In the genomic region with DNA sequence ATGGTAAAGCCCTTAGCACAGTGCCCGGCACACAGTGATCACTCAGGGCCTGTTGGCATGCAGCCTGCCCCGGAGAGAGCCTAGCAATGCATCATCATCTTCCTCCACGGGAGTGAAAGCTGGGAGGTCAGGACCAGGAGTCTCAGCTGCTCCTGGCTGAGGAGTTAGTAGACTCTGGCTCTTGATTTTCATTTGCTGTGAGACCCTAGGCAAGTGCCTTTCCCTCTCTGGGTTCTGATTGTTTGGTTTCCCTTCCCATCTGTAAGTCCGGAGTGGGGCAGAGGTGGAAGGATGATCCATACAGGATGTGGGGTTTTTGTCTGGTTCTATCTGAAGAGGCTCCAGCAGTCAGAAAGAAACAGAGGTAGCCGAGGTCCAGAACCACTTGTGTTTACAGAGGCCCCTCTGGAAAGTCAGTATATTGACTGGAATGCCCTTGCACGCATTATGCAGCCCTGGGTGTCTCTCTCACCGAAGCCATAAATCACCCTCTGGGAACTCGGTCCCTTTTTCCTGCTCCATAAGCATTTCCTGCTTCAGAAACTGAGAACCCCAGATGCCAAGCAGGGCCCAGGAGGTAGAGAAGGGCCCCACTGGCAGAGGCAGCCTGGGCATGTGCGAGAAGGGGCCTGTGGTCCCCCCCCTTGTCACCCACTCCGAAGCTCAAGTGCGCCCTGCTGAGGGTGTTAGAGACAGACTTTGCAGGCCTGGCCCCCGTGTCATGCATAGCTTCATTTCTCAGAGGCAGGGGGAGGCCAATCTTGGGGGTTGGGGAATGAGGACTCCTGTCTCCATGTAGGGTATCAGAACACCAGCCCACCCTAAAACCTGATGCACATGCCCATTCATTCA, we compare ENCODE assay signal across 2 cellular contexts.
TF ChIP-seq lines count a peak whose summit lies in the region.

No MANE protein-coding gene starts in this region.

TF ChIP-seq in SK-N-SH, 30 proteins besides CTCF, POLR2A, EP300 and RAD21:
- TF ChIP-seq, protein P1, sequence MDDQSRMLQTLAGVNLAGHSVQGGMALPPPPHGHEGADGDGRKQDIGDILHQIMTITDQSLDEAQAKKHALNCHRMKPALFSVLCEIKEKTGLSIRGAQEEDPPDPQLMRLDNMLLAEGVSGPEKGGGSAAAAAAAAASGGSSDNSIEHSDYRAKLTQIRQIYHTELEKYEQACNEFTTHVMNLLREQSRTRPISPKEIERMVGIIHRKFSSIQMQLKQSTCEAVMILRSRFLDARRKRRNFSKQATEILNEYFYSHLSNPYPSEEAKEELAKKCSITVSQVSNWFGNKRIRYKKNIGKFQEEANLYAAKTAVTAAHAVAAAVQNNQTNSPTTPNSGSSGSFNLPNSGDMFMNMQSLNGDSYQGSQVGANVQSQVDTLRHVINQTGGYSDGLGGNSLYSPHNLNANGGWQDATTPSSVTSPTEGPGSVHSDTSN (IDR thresholded peaks at IDR 0.05): no peak
- no peak for TF ChIP-seq TCF12 (IDR thresholded peaks at IDR 0.05)
- TF ChIP-seq, protein P2, sequence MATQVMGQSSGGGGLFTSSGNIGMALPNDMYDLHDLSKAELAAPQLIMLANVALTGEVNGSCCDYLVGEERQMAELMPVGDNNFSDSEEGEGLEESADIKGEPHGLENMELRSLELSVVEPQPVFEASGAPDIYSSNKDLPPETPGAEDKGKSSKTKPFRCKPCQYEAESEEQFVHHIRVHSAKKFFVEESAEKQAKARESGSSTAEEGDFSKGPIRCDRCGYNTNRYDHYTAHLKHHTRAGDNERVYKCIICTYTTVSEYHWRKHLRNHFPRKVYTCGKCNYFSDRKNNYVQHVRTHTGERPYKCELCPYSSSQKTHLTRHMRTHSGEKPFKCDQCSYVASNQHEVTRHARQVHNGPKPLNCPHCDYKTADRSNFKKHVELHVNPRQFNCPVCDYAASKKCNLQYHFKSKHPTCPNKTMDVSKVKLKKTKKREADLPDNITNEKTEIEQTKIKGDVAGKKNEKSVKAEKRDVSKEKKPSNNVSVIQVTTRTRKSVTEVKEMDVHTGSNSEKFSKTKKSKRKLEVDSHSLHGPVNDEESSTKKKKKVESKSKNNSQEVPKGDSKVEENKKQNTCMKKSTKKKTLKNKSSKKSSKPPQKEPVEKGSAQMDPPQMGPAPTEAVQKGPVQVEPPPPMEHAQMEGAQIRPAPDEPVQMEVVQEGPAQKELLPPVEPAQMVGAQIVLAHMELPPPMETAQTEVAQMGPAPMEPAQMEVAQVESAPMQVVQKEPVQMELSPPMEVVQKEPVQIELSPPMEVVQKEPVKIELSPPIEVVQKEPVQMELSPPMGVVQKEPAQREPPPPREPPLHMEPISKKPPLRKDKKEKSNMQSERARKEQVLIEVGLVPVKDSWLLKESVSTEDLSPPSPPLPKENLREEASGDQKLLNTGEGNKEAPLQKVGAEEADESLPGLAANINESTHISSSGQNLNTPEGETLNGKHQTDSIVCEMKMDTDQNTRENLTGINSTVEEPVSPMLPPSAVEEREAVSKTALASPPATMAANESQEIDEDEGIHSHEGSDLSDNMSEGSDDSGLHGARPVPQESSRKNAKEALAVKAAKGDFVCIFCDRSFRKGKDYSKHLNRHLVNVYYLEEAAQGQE (IDR thresholded peaks at IDR 0.05; ENCODE audit: low read depth, low read length): no peak
- TF ChIP-seq CHD2 (IDR thresholded peaks at IDR 0.05; ENCODE audit: low read length, partially characterized antibody): no peak
- TF ChIP-seq MXI1 (IDR thresholded peaks at IDR 0.05; ENCODE audit: low read depth, low read length): no peak
- no peak for TF ChIP-seq GATA2 (CRISPR knock-in tag; IDR thresholded peaks at IDR 0.05)
- TF ChIP-seq FOXM1 (IDR thresholded peaks at IDR 0.05; ENCODE audit: low read depth): no peak
- TF ChIP-seq RFX5 (IDR thresholded peaks at IDR 0.05; ENCODE audit: low read length): no peak
- no peak for TF ChIP-seq NRF1 (IDR thresholded peaks at IDR 0.05; ENCODE audit: low read depth, low read length)
- TF ChIP-seq, protein P3, sequence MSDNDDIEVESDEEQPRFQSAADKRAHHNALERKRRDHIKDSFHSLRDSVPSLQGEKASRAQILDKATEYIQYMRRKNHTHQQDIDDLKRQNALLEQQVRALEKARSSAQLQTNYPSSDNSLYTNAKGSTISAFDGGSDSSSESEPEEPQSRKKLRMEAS (IDR thresholded peaks at IDR 0.05; ENCODE audit: low read depth): no peak
- no peak for TF ChIP-seq EZH2phosphoT487 (IDR thresholded peaks at IDR 0.05; ENCODE audit: borderline replicate concordance, low read depth)
- TF ChIP-seq YY1 (IDR thresholded peaks at IDR 0.05; ENCODE audit: low read depth): no peak
- TF ChIP-seq TEAD4 (IDR thresholded peaks at IDR 0.05; ENCODE audit: borderline replicate concordance, insufficient read depth): no peak
- no peak for TF ChIP-seq JUND (IDR thresholded peaks at IDR 0.05)
- no peak for TF ChIP-seq RXRA (IDR thresholded peaks at IDR 0.05; ENCODE audit: borderline replicate concordance, low read depth)
- no peak for TF ChIP-seq NFIC (IDR thresholded peaks at IDR 0.05; ENCODE audit: borderline replicate concordance)
- TF ChIP-seq FOSL2 (IDR thresholded peaks at IDR 0.05; ENCODE audit: borderline replicate concordance, low read depth): no peak
- no peak for TF ChIP-seq RCOR1 (IDR thresholded peaks at IDR 0.05; ENCODE audit: low read length)

TF ChIP-seq in SK-N-SH treated with all-trans-retinoic acid at 6 μM for 48 hours, 23 proteins besides CTCF, POLR2A, EP300 and RAD21 (continued from another document):
- TF ChIP-seq, protein P4, sequence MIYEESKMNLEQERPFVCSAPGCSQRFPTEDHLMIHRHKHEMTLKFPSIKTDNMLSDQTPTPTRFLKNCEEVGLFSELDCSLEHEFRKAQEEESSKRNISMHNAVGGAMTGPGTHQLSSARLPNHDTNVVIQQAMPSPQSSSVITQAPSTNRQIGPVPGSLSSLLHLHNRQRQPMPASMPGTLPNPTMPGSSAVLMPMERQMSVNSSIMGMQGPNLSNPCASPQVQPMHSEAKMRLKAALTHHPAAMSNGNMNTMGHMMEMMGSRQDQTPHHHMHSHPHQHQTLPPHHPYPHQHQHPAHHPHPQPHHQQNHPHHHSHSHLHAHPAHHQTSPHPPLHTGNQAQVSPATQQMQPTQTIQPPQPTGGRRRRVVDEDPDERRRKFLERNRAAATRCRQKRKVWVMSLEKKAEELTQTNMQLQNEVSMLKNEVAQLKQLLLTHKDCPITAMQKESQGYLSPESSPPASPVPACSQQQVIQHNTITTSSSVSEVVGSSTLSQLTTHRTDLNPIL (CRISPR knock-in tag; IDR thresholded peaks at IDR 0.05; ENCODE audit: low read depth): no peak
- TF ChIP-seq CSDC2 (CRISPR knock-in tag; IDR thresholded peaks at IDR 0.05) (no peak), ZNF8 (CRISPR knock-in tag; IDR thresholded peaks at IDR 0.05) (no peak), ISL1 (CRISPR knock-in tag; IDR thresholded peaks at IDR 0.05) (no peak), ZC3H10 (CRISPR knock-in tag; IDR thresholded peaks at IDR 0.05) (no peak), TOX (CRISPR knock-in tag; IDR thresholded peaks at IDR 0.05; ENCODE audit: borderline replicate concordance) (no peak), OSR1 (CRISPR knock-in tag; IDR thresholded peaks at IDR 0.05) (no peak), ARNTL (CRISPR knock-in tag; IDR thresholded peaks at IDR 0.05; ENCODE audit: borderline replicate concordance, low read depth) (no peak), ZNF565 (CRISPR knock-in tag; conservative IDR thresholded peaks at IDR 0.05; ENCODE audit: low read depth) (no peak), SNAI2 (CRISPR knock-in tag; IDR thresholded peaks at IDR 0.05) (no peak), GLIS3 (CRISPR knock-in tag; IDR thresholded peaks at IDR 0.05) (no peak)
- TF ChIP-seq, protein P5, sequence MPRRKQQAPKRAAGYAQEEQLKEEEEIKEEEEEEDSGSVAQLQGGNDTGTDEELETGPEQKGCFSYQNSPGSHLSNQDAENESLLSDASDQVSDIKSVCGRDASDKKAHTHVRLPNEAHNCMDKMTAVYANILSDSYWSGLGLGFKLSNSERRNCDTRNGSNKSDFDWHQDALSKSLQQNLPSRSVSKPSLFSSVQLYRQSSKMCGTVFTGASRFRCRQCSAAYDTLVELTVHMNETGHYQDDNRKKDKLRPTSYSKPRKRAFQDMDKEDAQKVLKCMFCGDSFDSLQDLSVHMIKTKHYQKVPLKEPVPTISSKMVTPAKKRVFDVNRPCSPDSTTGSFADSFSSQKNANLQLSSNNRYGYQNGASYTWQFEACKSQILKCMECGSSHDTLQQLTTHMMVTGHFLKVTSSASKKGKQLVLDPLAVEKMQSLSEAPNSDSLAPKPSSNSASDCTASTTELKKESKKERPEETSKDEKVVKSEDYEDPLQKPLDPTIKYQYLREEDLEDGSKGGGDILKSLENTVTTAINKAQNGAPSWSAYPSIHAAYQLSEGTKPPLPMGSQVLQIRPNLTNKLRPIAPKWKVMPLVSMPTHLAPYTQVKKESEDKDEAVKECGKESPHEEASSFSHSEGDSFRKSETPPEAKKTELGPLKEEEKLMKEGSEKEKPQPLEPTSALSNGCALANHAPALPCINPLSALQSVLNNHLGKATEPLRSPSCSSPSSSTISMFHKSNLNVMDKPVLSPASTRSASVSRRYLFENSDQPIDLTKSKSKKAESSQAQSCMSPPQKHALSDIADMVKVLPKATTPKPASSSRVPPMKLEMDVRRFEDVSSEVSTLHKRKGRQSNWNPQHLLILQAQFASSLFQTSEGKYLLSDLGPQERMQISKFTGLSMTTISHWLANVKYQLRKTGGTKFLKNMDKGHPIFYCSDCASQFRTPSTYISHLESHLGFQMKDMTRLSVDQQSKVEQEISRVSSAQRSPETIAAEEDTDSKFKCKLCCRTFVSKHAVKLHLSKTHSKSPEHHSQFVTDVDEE (CRISPR knock-in tag; IDR thresholded peaks at IDR 0.05): no peak
